ENCODE assay signal across 19 cellular contexts in the genomic region with DNA sequence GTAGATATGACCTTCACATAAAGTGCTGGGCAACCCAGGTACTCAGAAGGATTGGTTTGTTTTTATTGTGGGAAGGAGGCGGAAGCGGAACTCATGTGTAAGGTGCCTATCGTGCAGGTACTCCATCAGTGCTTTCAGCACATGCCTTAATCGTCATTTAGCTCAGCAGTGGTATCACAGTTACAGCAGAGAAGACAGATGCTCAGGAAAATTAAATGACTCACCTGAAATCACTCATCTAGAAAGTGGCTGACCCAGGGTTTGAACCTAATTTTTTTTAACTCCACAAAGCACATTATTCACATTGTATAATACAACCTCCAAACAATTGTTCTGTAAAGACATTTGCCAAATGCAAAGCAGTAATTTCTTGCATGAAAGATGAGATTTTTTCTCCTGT. TPM values are rescaled to one million over a fixed set of nuclear protein-coding genes. Genes with fewer than 3 reads are reported as not detected.
A peak's percentile ranks its signal among the peaks of the same experiment; 100 is the strongest.
DNase-seq lines count a peak whose midpoint lies in the region; ATAC-seq, FAIRE-seq and TF ChIP-seq lines count a peak whose summit lies in the region.
"Had no signal": no experiment of that assay in that cellular context is flagged by ENCODE, and none has a peak within 500 bp of the region (broad histone marks: within the 10 kb centered on the region; RNA-seq: fewer than 3 reads in every experiment).

No MANE protein-coding gene starts in this region.

- H2AFZ ChIP-seq in H1 (ENCODE audit: low read length) = 0 out of 2 replicates have a peak overlapping the region, but pooled peaks have one; percentile 1
- H2AFZ ChIP-seq: GM23338 had no signal

- no peak overlapping the region for H4K91ac ChIP-seq in H1 (replicated peaks; ENCODE audit: insufficient read length, low read length)

- no peak overlapping the region for H2BK120ac ChIP-seq in H1 (replicated peaks; ENCODE audit: low read depth, low read length)

- no peak overlapping the region for H2BK20ac ChIP-seq in H1 (ENCODE audit: low read length)

- no peak overlapping the region for H3K14ac ChIP-seq in H1 (ENCODE audit: insufficient read length)

- H4K8ac ChIP-seq in H1 (ENCODE audit: extremely low read depth, insufficient read depth, low read length) = no peak overlapping the region

- no peaks in the 10 kb centered on the region for H3K79me2 ChIP-seq in H1 (ENCODE audit: control insufficient read depth in 1 of 2, insufficient read depth in 2 of 2, low read length in 2 of 2)

- H2BK5ac ChIP-seq in H1 (ENCODE audit: low read depth, low read length) = no peak overlapping the region

- no peaks in the 10 kb centered on the region for H3K23me2 ChIP-seq in H1 (ENCODE audit: low read depth, low read length)

- no peak overlapping the region for H3K4me3 Mint-ChIP-seq in stimulated activated effector memory CD8-positive, alpha-beta T cell treated with anti-CD3 and anti-CD28 coated beads, Interleukin-12 subunit alpha, Interleukin-12 subunit beta, amount 100 ng/mL, for 72 hours
- H3K4me3 Mint-ChIP-seq: CD4-positive, alpha-beta T cell; GM23338 had no signal

- no peaks in the 10 kb centered on the region for H3K36me3 Mint-ChIP-seq in stimulated activated effector memory CD8-positive, alpha-beta T cell treated with anti-CD3 and anti-CD28 coated beads, Interleukin-12 subunit alpha, Interleukin-12 subunit beta, amount 100 ng/mL, for 72 hours

- WGBS in H1 (ENCODE audit: extremely low coverage in 1 of 2, insufficient coverage in 1 of 2, insufficient read length in 1 of 2, insufficient replicate concordance in 2 of 2, low coverage in 1 of 2, low lambda C conversion rate in 2 of 2, missing lambda C conversion rate in 1 of 2), 2 experiments = 87% methylated on average over 4 of the region's 4 CpGs; no CpG with 5 or more reads in 1 of the 2 experiments

- no peak overlapping the region for H3K56ac ChIP-seq in H1 (replicated peaks; ENCODE audit: insufficient read length, low read depth, low read length)

- TF ChIP-seq POLR2A in H1 (IDR thresholded peaks at IDR 0.05; ENCODE audit: control extremely low read depth in 1 of 2, low read depth in 2 of 2, low read length in 2 of 2) = no peak

- H3K27me3 ChIP-seq in RWPE2 (ENCODE audit: insufficient read depth, poor library complexity, severe bottlenecking) = no peaks in the 10 kb centered on the region
- no peaks in the 10 kb centered on the region for H3K27me3 ChIP-seq in H1 (replicated peaks in 1 of 4; ENCODE audit: control insufficient read depth in 3 of 4, extremely low read depth in 1 of 4, insufficient read depth in 3 of 4, low read length in 3 of 4)
- H3K27me3 ChIP-seq in BE2C = no peaks in the 10 kb centered on the region

- H3K9me3 ChIP-seq in RWPE2 (ENCODE audit: severe bottlenecking) = no peaks in the 10 kb centered on the region
- no peaks in the 10 kb centered on the region for H3K9me3 ChIP-seq in H1 (ENCODE audit: insufficient read depth in 2 of 2, low read depth in 1 of 2, low read length in 1 of 2)
- H3K9me3 ChIP-seq in BE2C = no peaks in the 10 kb centered on the region

- H3K4me3 ChIP-seq in RWPE2 (ENCODE audit: severe bottlenecking) = no peak overlapping the region
- H3K4me3 ChIP-seq in H1 (ENCODE audit: extremely low read depth in 1 of 4, insufficient read depth in 2 of 4, low read depth in 3 of 4, low read length in 4 of 4) = no peak overlapping the region
- no peak overlapping the region for H3K4me3 ChIP-seq in BE2C (ENCODE audit: low read depth, low read length)
- H3K4me3 ChIP-seq: GM23338 had no signal

- TF ChIP-seq CTCF in RWPE2 (IDR thresholded peaks at IDR 0.05; ENCODE audit: poor library complexity, severe bottlenecking) = no peak
- TF ChIP-seq CTCF in H1 (IDR thresholded peaks at IDR 0.05; ENCODE audit: control extremely low read depth in 1 of 3, insufficient read depth in 1 of 3, low read depth in 1 of 3, low read length in 3 of 3) = no peak
- TF ChIP-seq CTCF in BE2C (IDR thresholded peaks at IDR 0.05; ENCODE audit: low read depth, low read length) = no peak

- TF ChIP-seq RAD21 in H1 (IDR thresholded peaks at IDR 0.05 in 1 of 2, conservative IDR thresholded peaks at IDR 0.05 in 1 of 2; ENCODE audit: low read depth in 2 of 2, low read length in 2 of 2) = no peak

- H3K4me1 ChIP-seq in RWPE2 (ENCODE audit: insufficient read depth, poor library complexity, severe bottlenecking) (peaks cover 41% of the 10 kb centered on the region), H1 (replicated peaks in 1 of 4; ENCODE audit: control insufficient read depth in 3 of 4, insufficient read depth in 4 of 4, low read length in 3 of 4) (no peaks in the 10 kb centered on the region), BE2C (no peaks in the 10 kb centered on the region)

- H3K27ac Mint-ChIP-seq in stimulated activated effector memory CD8-positive, alpha-beta T cell treated with anti-CD3 and anti-CD28 coated beads, Interleukin-12 subunit alpha, Interleukin-12 subunit beta, amount 100 ng/mL, for 72 hours = no peak overlapping the region
- H3K27ac Mint-ChIP-seq: CD4-positive, alpha-beta T cell; GM23338 had no signal

- no peak overlapping the region for H3K23ac ChIP-seq in H1 (ENCODE audit: insufficient read length)

- H4K5ac ChIP-seq in H1 (ENCODE audit: insufficient read length, low read depth, low read length) = no peak overlapping the region

- CTCF ChIA-PET in H1 (lab: Charles Lee; ENCODE audit: partially characterized antibody) = interaction anchor here (1.5 kb wide), 1 partner anchor 13 kb away, joined by 5 read pairs; no protein-coding TSS in a partner anchor

- no peaks in the 10 kb centered on the region for H4K20me1 ChIP-seq in H1 (replicated peaks in 1 of 2; ENCODE audit: control insufficient read depth in 1 of 2, insufficient read depth in 2 of 2, low read length in 2 of 2)

- no peak for TF ChIP-seq EP300 in H1 (IDR thresholded peaks at IDR 0.05; ENCODE audit: borderline replicate concordance in 1 of 2, low read depth in 2 of 2, low read length in 2 of 2)

- no peak overlapping the region for H3K4me2 ChIP-seq in H1 (ENCODE audit: insufficient read depth in 1 of 2, low read depth in 2 of 2, low read length in 2 of 2)
- H3K4me2 ChIP-seq: GM23338 had no signal

- no peaks in the 10 kb centered on the region for H3K9me3 Mint-ChIP-seq in stimulated activated effector memory CD8-positive, alpha-beta T cell treated with anti-CD3 and anti-CD28 coated beads, Interleukin-12 subunit alpha, Interleukin-12 subunit beta, amount 100 ng/mL, for 72 hours
- H3K9me3 Mint-ChIP-seq: CD4-positive, alpha-beta T cell; GM23338 had no signal

- H3K79me1 ChIP-seq in H1 (ENCODE audit: low read depth, low read length) = no peaks in the 10 kb centered on the region

- H3K9ac ChIP-seq in H1 (replicated peaks in 1 of 4; ENCODE audit: extremely low read depth in 1 of 4, low read depth in 3 of 4, low read length in 3 of 4) = no peak overlapping the region

- no peaks in the 10 kb centered on the region for H3K36me3 ChIP-seq in RWPE2 (ENCODE audit: low read depth)
- H3K36me3 ChIP-seq in H1 (ENCODE audit: control insufficient read depth in 2 of 4, insufficient read depth in 4 of 4, low read length in 3 of 4) = no peaks in the 10 kb centered on the region
- H3K36me3 ChIP-seq in BE2C = no peaks in the 10 kb centered on the region

- no peak overlapping the region for H2BK15ac ChIP-seq in H1 (ENCODE audit: low read length)

- peak overlapping the region; percentile 16 for H3K27ac ChIP-seq in RWPE2 (ENCODE audit: poor library complexity, severe bottlenecking)
- no peak overlapping the region for H3K27ac ChIP-seq in H1 (ENCODE audit: low read depth, low read length)

- no peak overlapping the region for H3K4ac ChIP-seq in H1 (replicated peaks; ENCODE audit: insufficient read length, low read depth, low read length)

- ATAC-seq in RWPE2 (ENCODE audit: low read depth) = peak; percentile 56
- ATAC-seq in stimulated activated effector memory CD8-positive, alpha-beta T cell treated with anti-CD3 and anti-CD28 coated beads, Interleukin-12 subunit alpha, Interleukin-12 subunit beta, amount 100 ng/mL, for 72 hours = peak; percentile 62
- no peak for ATAC-seq in GM18870 (IDR thresholded peaks at IDR 0.05; ENCODE audit: unreplicated experiment)
- ATAC-seq: GM23338 had no signal

- H3K4me1 Mint-ChIP-seq in stimulated activated effector memory CD8-positive, alpha-beta T cell treated with anti-CD3 and anti-CD28 coated beads, Interleukin-12 subunit alpha, Interleukin-12 subunit beta, amount 100 ng/mL, for 72 hours = no peaks in the 10 kb centered on the region

- H3K18ac ChIP-seq in H1 (ENCODE audit: extremely low read depth, low read length) = no peak overlapping the region

- H2AK5ac ChIP-seq in H1 (ENCODE audit: low read depth, low read length) = no peak overlapping the region

- H2BK12ac ChIP-seq in H1 (ENCODE audit: low read depth, low read length) = no peak overlapping the region

- peak; percentile 24 for DNase-seq in Daoy (ENCODE audit: low read depth)
- no peak for DNase-seq in RWPE2 (ENCODE audit: low spot score)
- DNase-seq in H1 (ENCODE audit: low read depth in 1 of 2, low spot score in 2 of 2) = no peak
- no peak for DNase-seq in stimulated activated effector memory CD8-positive, alpha-beta T cell treated with anti-CD3 and anti-CD28 coated beads, Interleukin-12 subunit alpha, Interleukin-12 subunit beta, amount 100 ng/mL, for 72 hours (ENCODE audit: low spot score in 2 of 2)
- DNase-seq in mucosa of gallbladder (ENCODE audit: low spot score) = no peak
- DNase-seq in BE2C = no peak
- DNase-seq in NCI-H1436 (lab: John Stamatoyannopoulos, UW) = no peak
- DNase-seq: AML-193; CD4-positive, alpha-beta T cell; DMS79 treated with DMSO at 0.1 percent for 48 hours; GF-D8; KBM-7; NCI-H1092 treated with DMSO at 0.1 percent for 48 hours; NCI-H1694 treated with DMSO at 0.1 percent for 48 hours had no signal

- POLR2A ChIA-PET in H1 (lab: Charles Lee; ENCODE audit: partially characterized antibody) = interaction anchor here (0.6 to 1.1 kb wide), 4 partner anchors 29 to 60 kb away, joined by 3 read pairs; no protein-coding TSS in a partner anchor

- no peak for FAIRE-seq in H1 (lab: Jason Lieb, UNC)
- FAIRE-seq: D721Med had no signal

RNA-seq across cellular contexts. Expression of gene C5orf46, which starts 2.2 kb away (rescaled TPM):
- 2.6 TPM in 1 of 2 replicates, not detected in the other for total RNA-seq in Daoy (2014; rRNA removed; shearing (Covaris generic))
- not detected in 2 replicates for total RNA-seq in H1 (2021; fragmentation: NEBNext Ultra II Directional; extraction: Animal tissue kit (Norgen Biotek cat#: 25700))
- polyA plus RNA-seq in H1 (2011; rRNA removed) = not detected in 2 replicates
- polyA plus RNA-seq in H1 (2011; cell fraction: cytosol; rRNA removed) = not detected
- polyA plus RNA-seq in H1 (2011; cell fraction: nucleus; rRNA removed) = not detected
- 0.60 to 2.5 TPM (median 0.88 TPM) in 4 replicates for polyA plus RNA-seq in H1 (2012, experiment 1 of 2)
- not detected for polyA plus RNA-seq in H1 (2012, experiment 2 of 2)
- polyA plus RNA-seq in H1 (2013, experiment 1 of 2) = not detected
- not detected for polyA plus RNA-seq in H1 (2013, experiment 2 of 2)
- not detected in 2 replicates for polyA minus RNA-seq in H1 (2011; rRNA and poly(A)+ RNA removed)
- polyA minus RNA-seq in H1 (2011; cell fraction: cytosol; rRNA and poly(A)+ RNA removed) = not detected
- not detected for polyA minus RNA-seq in H1 (2011; cell fraction: nucleus; rRNA and poly(A)+ RNA removed)
- not detected for total RNA-seq in mucosa of gallbladder
- not detected for polyA plus RNA-seq in BE2C (2012; ENCODE audit: insufficient read depth, insufficient read length, low read depth)
- total RNA-seq: CD4-positive, alpha-beta T cell; GM23338; OCI-LY7; SK-MEL-5 had no signal

RNA-seq across cellular contexts. Expression of gene SCGB3A2, which starts 25.6 kb away (rescaled TPM):
- not detected in 2 replicates for total RNA-seq in Daoy (2014; rRNA removed; shearing (Covaris generic))
- 63.6 and 74.3 TPM in 2 replicates for total RNA-seq in H1 (2021; fragmentation: NEBNext Ultra II Directional; extraction: Animal tissue kit (Norgen Biotek cat#: 25700))
- polyA plus RNA-seq in H1 (2011; rRNA removed) = 36.7 and 47.1 TPM in 2 replicates
- 56.0 TPM for polyA plus RNA-seq in H1 (2011; cell fraction: cytosol; rRNA removed)
- polyA plus RNA-seq in H1 (2011; cell fraction: nucleus; rRNA removed) = 22.8 TPM
- 75.7 to 101 TPM (median 95.3 TPM) in 4 replicates for polyA plus RNA-seq in H1 (2012, experiment 1 of 2)
- 37.2 TPM for polyA plus RNA-seq in H1 (2012, experiment 2 of 2)
- 86.6 TPM for polyA plus RNA-seq in H1 (2013, experiment 1 of 2)
- 94.7 TPM for polyA plus RNA-seq in H1 (2013, experiment 2 of 2)
- 6.8 and 8.4 TPM in 2 replicates for polyA minus RNA-seq in H1 (2011; rRNA and poly(A)+ RNA removed)
- polyA minus RNA-seq in H1 (2011; cell fraction: cytosol; rRNA and poly(A)+ RNA removed) = 9.7 TPM
- polyA minus RNA-seq in H1 (2011; cell fraction: nucleus; rRNA and poly(A)+ RNA removed) = 18.5 TPM
- not detected for total RNA-seq in mucosa of gallbladder
- polyA plus RNA-seq in BE2C (2012; ENCODE audit: insufficient read depth, insufficient read length, low read depth) = not detected
- total RNA-seq: CD4-positive, alpha-beta T cell; OCI-LY7; SK-MEL-5 had no signal

Comparison
In these comparisons a context has a peak if more than half of its experiments do, and no peak if none do; other contexts are left out.
1. RNA of gene SCGB3A2, which starts 25.6 kb away (total RNA-seq): 63.6 to 74.3 TPM in H1; not detected in mucosa of gallbladder (single experiment) and not detected in Daoy; every median in the first group is over 10 times any median in the second.